ENCODE assay signal across 11 cellular contexts in genomic region chr4:11497972-11498371, GRCh38.
"Had no signal": no experiment of that assay in that cellular context is flagged by ENCODE, and none has a peak within 500 bp of the region (broad histone marks: within the 10 kb centered on the region; RNA-seq: fewer than 3 reads in every experiment).

No MANE protein-coding gene starts in this region.

- H3K36me3 Mint-ChIP-seq: activated CD4-positive, alpha-beta memory T cell treated with anti-CD3 and anti-CD28 coated beads for 36 hours had no signal

- DNase-seq: activated CD4-positive, alpha-beta memory T cell treated with anti-CD3 and anti-CD28 coated beads for 36 hours; activated T-cell treated with anti-CD3 and anti-CD28 coated beads, Interleukin-2, amount 50 U/mL, for 72 hours; caudate nucleus; hippocampal formation; ovary; stomach had no signal

- H3K4me3 ChIP-seq: colonic mucosa, gastroesophageal sphincter, ovary, SJSA1, stomach, thoracic aorta had no signal

- H3K9me3 ChIP-seq: colonic mucosa, ovary, SJSA1, thoracic aorta had no signal

- H3K4me1 ChIP-seq: colonic mucosa, gastroesophageal sphincter, SJSA1 had no signal

- H3K27me3 ChIP-seq: colonic mucosa, gastroesophageal sphincter, ovary, SJSA1, stomach had no signal

- H3K36me3 ChIP-seq: colonic mucosa, gastroesophageal sphincter, ovary, SJSA1, stomach, thoracic aorta had no signal

- H3K27ac Mint-ChIP-seq: activated CD4-positive, alpha-beta memory T cell treated with anti-CD3 and anti-CD28 coated beads for 36 hours; activated T-cell treated with anti-CD3 and anti-CD28 coated beads, Interleukin-2, amount 50 U/mL, for 72 hours had no signal

- H3K4me3 Mint-ChIP-seq: activated CD4-positive, alpha-beta memory T cell treated with anti-CD3 and anti-CD28 coated beads for 36 hours; activated T-cell treated with anti-CD3 and anti-CD28 coated beads, Interleukin-2, amount 50 U/mL, for 72 hours had no signal

- H3K27ac ChIP-seq: colonic mucosa, gastroesophageal sphincter, ovary, SJSA1, stomach, thoracic aorta had no signal

- FAIRE-seq: endothelial cell of umbilical vein had no signal
